Comparison of ENCODE assay signal across 12 cellular contexts in the genomic region with DNA sequence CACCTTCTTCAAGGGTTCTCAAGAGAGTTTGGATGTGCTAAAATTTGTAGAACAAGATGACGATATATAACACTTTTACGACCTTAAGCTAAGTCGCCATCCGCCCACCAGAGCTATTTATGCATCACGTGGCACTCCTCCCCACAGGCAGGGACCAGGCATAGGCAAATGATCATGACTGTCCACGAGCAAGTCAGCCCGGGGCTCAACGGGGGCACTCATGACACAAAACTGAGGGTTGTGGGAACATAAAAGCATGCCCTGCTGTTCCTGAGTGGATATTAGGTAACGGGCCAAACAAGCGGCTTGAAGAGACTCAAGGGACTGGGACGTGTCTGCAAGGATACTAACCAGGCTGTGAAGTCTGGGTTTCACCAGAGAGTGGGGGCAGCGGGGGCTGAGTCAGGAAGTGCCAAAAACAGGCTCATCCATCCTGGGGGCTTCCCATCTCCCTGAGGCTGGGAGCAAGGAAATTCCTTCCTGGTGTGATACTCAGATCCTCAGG. TPM values are rescaled to one million over a fixed set of nuclear protein-coding genes. Genes with fewer than 3 reads are reported as not detected.
DNase-seq lines count a peak whose midpoint lies in the region; ATAC-seq and TF ChIP-seq lines count a peak whose summit lies in the region.
"Had no signal": no experiment of that assay in that cellular context is flagged by ENCODE, and none has a peak within 500 bp of the region (broad histone marks: within the 10 kb centered on the region; RNA-seq: fewer than 3 reads in every experiment).

No MANE protein-coding gene starts in this region.

- intact Hi-C loops in left ventricle myocardium inferior (cut with micrococcal nuclease) = no loop called here
- intact Hi-C loops in sciatic nerve (cut with DNase I) = no loop called here

- TF ChIP-seq CTCF in left ventricle myocardium inferior (IDR thresholded peaks at IDR 0.05; ENCODE audit: borderline replicate concordance) = no peak

- peaks cover 17% of the 10 kb centered on the region for H3K4me1 ChIP-seq in left ventricle myocardium inferior
- H3K4me1 ChIP-seq: colonic mucosa, SJSA1 had no signal

- H3K4me3 ChIP-seq in left ventricle myocardium inferior = peak overlapping the region; percentile 53
- H3K4me3 ChIP-seq: colonic mucosa, SJSA1 had no signal

- ATAC-seq in sciatic nerve = peak; percentile 76
- ATAC-seq in GM21367 (IDR thresholded peaks at IDR 0.05; ENCODE audit: unreplicated experiment) = no peak
- ATAC-seq: activated CD8-positive, alpha-beta memory T cell treated with anti-CD3 and anti-CD28 coated beads, Interleukin-2, amount 10 ng/mL, durations not matched to agents 7 days and 5 days had no signal

- peak; percentile 65 for DNase-seq in DMS53 (lab: John Stamatoyannopoulos, UW)
- DNase-seq in SW480 (ENCODE audit: low spot score) = peak; percentile 16
- DNase-seq in left ventricle myocardium inferior = no peak
- no peak for DNase-seq in sciatic nerve (ENCODE audit: low spot score)
- DNase-seq in stimulated activated CD4-positive, alpha-beta T cell treated with anti-CD3 and anti-CD28 coated beads, Interleukin-2, amount 100 ng/mL, for 24 hours = no peak
- no peak for DNase-seq in NCI-H1105 (lab: John Stamatoyannopoulos, UW)
- no peak for DNase-seq in NCI-H446 treated with DMSO at 0.1 percent for 48 hours (lab: John Stamatoyannopoulos, UW)
- DNase-seq: activated CD8-positive, alpha-beta memory T cell treated with anti-CD3 and anti-CD28 coated beads, Interleukin-2, amount 10 ng/mL, durations not matched to agents 7 days and 5 days; colonic mucosa; stimulated activated CD4-positive, alpha-beta T cell treated with anti-CD3 and anti-CD28 coated beads, Interleukin-1b, Interleukin-23, amount 100 ng/mL, for 48 hours had no signal

- H3K27ac ChIP-seq in left ventricle myocardium inferior (replicated peaks) = peak overlapping the region; percentile 27
- H3K27ac ChIP-seq: colonic mucosa, SJSA1 had no signal

- H3K9me3 ChIP-seq in left ventricle myocardium inferior (replicated peaks) = no peaks in the 10 kb centered on the region
- H3K9me3 ChIP-seq: colonic mucosa, SJSA1 had no signal

- H3K36me3 ChIP-seq in left ventricle myocardium inferior = no peaks in the 10 kb centered on the region
- H3K36me3 ChIP-seq: colonic mucosa, SJSA1 had no signal

- H3K27me3 ChIP-seq in left ventricle myocardium inferior (ENCODE audit: low read depth) = no peaks in the 10 kb centered on the region
- H3K27me3 ChIP-seq: colonic mucosa had no signal

RNA-seq across cellular contexts. Expression of gene FAM178B, which starts 58.1 kb away (rescaled TPM):
- total RNA-seq in left ventricle myocardium inferior = 0.82 TPM
- 23.1 TPM for total RNA-seq in sciatic nerve
- total RNA-seq: activated CD8-positive, alpha-beta memory T cell treated with anti-CD3 and anti-CD28 coated beads, Interleukin-2, amount 10 ng/mL, durations not matched to agents 7 days and 5 days; SJSA1 had no signal

RNA-seq across cellular contexts. Expression of gene SEMA4C, which starts 58.4 kb away (rescaled TPM):
- 16.6 TPM for total RNA-seq in left ventricle myocardium inferior
- 136 TPM for total RNA-seq in sciatic nerve

Comparison
In these comparisons a context has a peak if more than half of its experiments do, and no peak if none do; other contexts are left out.
1. DNase-seq: peak in DMS53 (single experiment) and SW480 (single experiment); none in left ventricle myocardium inferior (single experiment), sciatic nerve (single experiment), stimulated activated CD4-positive, alpha-beta T cell treated with anti-CD3 and anti-CD28 coated beads, Interleukin-2, amount 100 ng/mL, for 24 hours (0 of 2), NCI-H1105 (single experiment) and NCI-H446 treated with DMSO at 0.1 percent for 48 hours (single experiment).
2. RNA of gene FAM178B, which starts 58.1 kb away (total RNA-seq): 23.1 TPM in sciatic nerve (single experiment); 0.82 TPM in left ventricle myocardium inferior (single experiment); every median in the first group is over 10 times any median in the second.